In the genomic region with DNA sequence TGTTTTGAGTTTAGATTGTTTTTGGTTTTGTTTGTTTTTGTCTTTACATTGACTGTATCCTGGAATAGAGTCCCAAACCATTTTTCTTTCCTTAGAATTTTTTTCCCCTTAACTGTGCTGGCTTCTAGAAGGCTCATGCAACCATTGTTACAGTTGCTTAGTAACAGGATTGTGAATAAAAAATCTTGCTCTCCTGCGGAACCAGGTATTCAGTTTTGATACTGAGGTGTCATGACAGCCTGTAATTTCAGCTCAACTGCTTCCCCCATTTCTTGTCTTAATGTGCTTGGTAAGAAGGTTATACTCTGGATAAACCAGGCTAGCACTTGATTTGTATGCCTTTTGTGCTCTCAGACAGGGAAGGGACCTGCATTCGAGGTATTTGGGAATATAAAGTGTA, we compare ENCODE assay signal across 17 cellular contexts. TPM values are rescaled to one million over a fixed set of nuclear protein-coding genes. Genes with fewer than 3 reads are reported as not detected.
DNase-seq lines count a peak whose midpoint lies in the region; ATAC-seq and TF ChIP-seq lines count a peak whose summit lies in the region.
"Had no signal": no experiment of that assay in that cellular context is flagged by ENCODE, and none has a peak within 500 bp of the region (broad histone marks: within the 10 kb centered on the region; RNA-seq: fewer than 3 reads in every experiment).

No MANE protein-coding gene starts in this region.

- H2AFZ ChIP-seq in neural cell (ENCODE audit: low read depth, low read length), result peak overlapping the region; percentile 48

- H3K4me3 Mint-ChIP-seq in activated CD4-positive, alpha-beta T cell treated with anti-CD3 and anti-CD28 coated beads, Interleukin-2, amount 10 ng/mL, durations not matched to agents 24 days and 14 days, result peak overlapping the region; percentile 65
- no peak overlapping the region for H3K4me3 Mint-ChIP-seq in activated CD4-positive, alpha-beta T cell treated with anti-CD3 and anti-CD28 coated beads for 36 hours
- H3K4me3 Mint-ChIP-seq in central memory CD8-positive, alpha-beta T cell, result no peak overlapping the region

- H3K4me2 ChIP-seq in neural cell (ENCODE audit: low read length), result peak overlapping the region; percentile 94
- H3K4me2 ChIP-seq: SK-N-SH had no signal

- H3K9me3 Mint-ChIP-seq in activated CD4-positive, alpha-beta T cell treated with anti-CD3 and anti-CD28 coated beads, Interleukin-2, amount 10 ng/mL, durations not matched to agents 24 days and 14 days, result no peaks in the 10 kb centered on the region
- no peaks in the 10 kb centered on the region for H3K9me3 Mint-ChIP-seq in activated CD4-positive, alpha-beta T cell treated with anti-CD3 and anti-CD28 coated beads for 36 hours (ENCODE audit: low read depth)
- peaks cover 6% of the 10 kb centered on the region for H3K9me3 Mint-ChIP-seq in central memory CD8-positive, alpha-beta T cell

- H3K27ac Mint-ChIP-seq in activated CD4-positive, alpha-beta T cell treated with anti-CD3 and anti-CD28 coated beads, Interleukin-2, amount 10 ng/mL, durations not matched to agents 24 days and 14 days, result no peak overlapping the region
- H3K27ac Mint-ChIP-seq in activated CD4-positive, alpha-beta T cell treated with anti-CD3 and anti-CD28 coated beads for 36 hours, result no peak overlapping the region
- peak overlapping the region; percentile 63 for H3K27ac Mint-ChIP-seq in central memory CD8-positive, alpha-beta T cell (ENCODE audit: low read depth)

- H3K9me3 ChIP-seq in neural cell (ENCODE audit: low read length), result no peaks in the 10 kb centered on the region
- H3K9me3 ChIP-seq: Caco-2, left ventricle myocardium inferior, Peyer's patch, SK-N-SH had no signal

- no peaks in the 10 kb centered on the region for H3K27me3 Mint-ChIP-seq in activated CD4-positive, alpha-beta T cell treated with anti-CD3 and anti-CD28 coated beads, Interleukin-2, amount 10 ng/mL, durations not matched to agents 24 days and 14 days
- no peaks in the 10 kb centered on the region for H3K27me3 Mint-ChIP-seq in activated CD4-positive, alpha-beta T cell treated with anti-CD3 and anti-CD28 coated beads for 36 hours
- H3K27me3 Mint-ChIP-seq in central memory CD8-positive, alpha-beta T cell, result no peaks in the 10 kb centered on the region

- peaks cover 4% of the 10 kb centered on the region for H3F3A ChIP-seq in neural cell (ENCODE audit: insufficient read depth, low read length, poor library complexity, severe bottlenecking)

- H3K4me3 ChIP-seq in LNCaP clone FGC (ENCODE audit: low read depth, low read length) (peak overlapping the region; percentile 2; the same call in 1 of the 2 replicates), neural cell (ENCODE audit: low read length) (peak overlapping the region; percentile 55)
- H3K4me3 ChIP-seq: left ventricle myocardium inferior, Peyer's patch had no signal

- TF ChIP-seq CTCF in LNCaP clone FGC (IDR thresholded peaks at IDR 0.05; ENCODE audit: control insufficient read depth, extremely low read depth, insufficient read depth), result no peak
- TF ChIP-seq CTCF in neural cell (IDR thresholded peaks at IDR 0.05; ENCODE audit: poor library complexity, severe bottlenecking), result no peak

- intact Hi-C loops in activated CD4-positive, alpha-beta T cell treated with anti-CD3 and anti-CD28 coated beads, Interleukin-2, amount 10 ng/mL, durations not matched to agents 24 days and 14 days (cut with micrococcal nuclease), result no loop called here
- intact Hi-C loops in activated CD4-positive, alpha-beta T cell treated with anti-CD3 and anti-CD28 coated beads for 36 hours (cut with DNase I, micrococcal nuclease), result no loop called here

- peaks cover 16% of the 10 kb centered on the region for H3K4me1 Mint-ChIP-seq in activated CD4-positive, alpha-beta T cell treated with anti-CD3 and anti-CD28 coated beads, Interleukin-2, amount 10 ng/mL, durations not matched to agents 24 days and 14 days
- peaks cover 20% of the 10 kb centered on the region for H3K4me1 Mint-ChIP-seq in activated CD4-positive, alpha-beta T cell treated with anti-CD3 and anti-CD28 coated beads for 36 hours
- H3K4me1 Mint-ChIP-seq in central memory CD8-positive, alpha-beta T cell, result peaks cover 16% of the 10 kb centered on the region

- no peaks in the 10 kb centered on the region for H3K27me3 ChIP-seq in neural cell (ENCODE audit: insufficient read depth, low read depth, low read length)
- H3K27me3 ChIP-seq: Peyer's patch had no signal

- no peaks in the 10 kb centered on the region for H3K9me2 ChIP-seq in neural cell (ENCODE audit: insufficient read depth, low read length)
- H3K9me2 ChIP-seq: SK-N-SH had no signal

- TF ChIP-seq EP300 in neural cell (conservative IDR thresholded peaks at IDR 0.05; ENCODE audit: poor library complexity, severe bottlenecking), result peak; percentile 82

- peak overlapping the region; percentile 55 for H3K9ac ChIP-seq in neural cell (ENCODE audit: low read length)
- H3K9ac ChIP-seq: SK-N-SH had no signal

- peak overlapping the region; percentile 94 for H3K27ac ChIP-seq in neural cell (ENCODE audit: low read length)
- H3K27ac ChIP-seq: left ventricle myocardium inferior, Peyer's patch had no signal

- no peak for ATAC-seq in activated CD4-positive, alpha-beta T cell treated with anti-CD3 and anti-CD28 coated beads for 36 hours
- ATAC-seq in central memory CD8-positive, alpha-beta T cell (replicated peaks; ENCODE audit: extremely low read depth, poor library complexity, severe bottlenecking), result no peak

- DNase-seq in activated CD4-positive, alpha-beta T cell treated with anti-CD3 and anti-CD28 coated beads, Interleukin-2, amount 10 ng/mL, durations not matched to agents 24 days and 14 days, result no peak
- DNase-seq in activated CD4-positive, alpha-beta T cell treated with anti-CD3 and anti-CD28 coated beads for 36 hours, result no peak
- DNase-seq in LNCaP clone FGC (ENCODE audit: low read depth), result no peak
- no peak for DNase-seq in central memory CD8-positive, alpha-beta T cell (ENCODE audit: low spot score in 2 of 2)
- no peak for DNase-seq in stimulated activated CD4-positive, alpha-beta T cell treated with anti-CD3 and anti-CD28 coated beads, Interleukin-4, amount 100 ng/mL, for 1 hour
- DNase-seq in NCI-H1092 (lab: John Stamatoyannopoulos, UW), result no peak
- DNase-seq in NCI-H1930 (lab: John Stamatoyannopoulos, UW), result no peak
- DNase-seq: activated CD8-positive, alpha-beta memory T cell treated with anti-CD3 and anti-CD28 coated beads for 24 hours; Caco-2; cerebellar nuclear complex; foreskin fibroblast; left ventricle myocardium inferior; NCI-H2029; NCI-H774; Peyer's patch; SK-N-SH had no signal

- CTCF ChIA-PET in activated CD4-positive, alpha-beta T cell treated with anti-CD3 and anti-CD28 coated beads for 36 hours (lab: Charles Lee), result interaction anchor here (1.3 kb wide), 1 partner anchor 18 kb away, joined by 4 read pairs; no protein-coding TSS in a partner anchor

- H3K79me2 ChIP-seq in neural cell (replicated peaks; ENCODE audit: insufficient read depth, low read length), result no peaks in the 10 kb centered on the region

- POLR2A ChIA-PET in activated CD4-positive, alpha-beta T cell treated with anti-CD3 and anti-CD28 coated beads for 36 hours (lab: Charles Lee), result no interaction called here

- H3K36me3 Mint-ChIP-seq in activated CD4-positive, alpha-beta T cell treated with anti-CD3 and anti-CD28 coated beads, Interleukin-2, amount 10 ng/mL, durations not matched to agents 24 days and 14 days (ENCODE audit: low read depth), result peaks cover 31% of the 10 kb centered on the region
- peaks cover 17% of the 10 kb centered on the region for H3K36me3 Mint-ChIP-seq in activated CD4-positive, alpha-beta T cell treated with anti-CD3 and anti-CD28 coated beads for 36 hours (ENCODE audit: low read depth)
- peaks cover 3% of the 10 kb centered on the region for H3K36me3 Mint-ChIP-seq in central memory CD8-positive, alpha-beta T cell (ENCODE audit: insufficient read depth)

- no peaks in the 10 kb centered on the region for H3K36me3 ChIP-seq in neural cell (ENCODE audit: insufficient read depth, low read length)

- H4K20me1 ChIP-seq in neural cell (ENCODE audit: insufficient read depth), result no peaks in the 10 kb centered on the region

- TF ChIP-seq RAD21 in neural cell (conservative IDR thresholded peaks at IDR 0.05), result peak; percentile 45

TF ChIP-seq in neural cell, 6 proteins besides CTCF, POLR2A, EP300 and RAD21:
- TF ChIP-seq SMC3 (conservative IDR thresholded peaks at IDR 0.05; ENCODE audit: poor library complexity) (peak; percentile 48), POLR2AphosphoS5 (IDR thresholded peaks at IDR 0.05) (peak; percentile 78)
- TF ChIP-seq, protein P1, sequence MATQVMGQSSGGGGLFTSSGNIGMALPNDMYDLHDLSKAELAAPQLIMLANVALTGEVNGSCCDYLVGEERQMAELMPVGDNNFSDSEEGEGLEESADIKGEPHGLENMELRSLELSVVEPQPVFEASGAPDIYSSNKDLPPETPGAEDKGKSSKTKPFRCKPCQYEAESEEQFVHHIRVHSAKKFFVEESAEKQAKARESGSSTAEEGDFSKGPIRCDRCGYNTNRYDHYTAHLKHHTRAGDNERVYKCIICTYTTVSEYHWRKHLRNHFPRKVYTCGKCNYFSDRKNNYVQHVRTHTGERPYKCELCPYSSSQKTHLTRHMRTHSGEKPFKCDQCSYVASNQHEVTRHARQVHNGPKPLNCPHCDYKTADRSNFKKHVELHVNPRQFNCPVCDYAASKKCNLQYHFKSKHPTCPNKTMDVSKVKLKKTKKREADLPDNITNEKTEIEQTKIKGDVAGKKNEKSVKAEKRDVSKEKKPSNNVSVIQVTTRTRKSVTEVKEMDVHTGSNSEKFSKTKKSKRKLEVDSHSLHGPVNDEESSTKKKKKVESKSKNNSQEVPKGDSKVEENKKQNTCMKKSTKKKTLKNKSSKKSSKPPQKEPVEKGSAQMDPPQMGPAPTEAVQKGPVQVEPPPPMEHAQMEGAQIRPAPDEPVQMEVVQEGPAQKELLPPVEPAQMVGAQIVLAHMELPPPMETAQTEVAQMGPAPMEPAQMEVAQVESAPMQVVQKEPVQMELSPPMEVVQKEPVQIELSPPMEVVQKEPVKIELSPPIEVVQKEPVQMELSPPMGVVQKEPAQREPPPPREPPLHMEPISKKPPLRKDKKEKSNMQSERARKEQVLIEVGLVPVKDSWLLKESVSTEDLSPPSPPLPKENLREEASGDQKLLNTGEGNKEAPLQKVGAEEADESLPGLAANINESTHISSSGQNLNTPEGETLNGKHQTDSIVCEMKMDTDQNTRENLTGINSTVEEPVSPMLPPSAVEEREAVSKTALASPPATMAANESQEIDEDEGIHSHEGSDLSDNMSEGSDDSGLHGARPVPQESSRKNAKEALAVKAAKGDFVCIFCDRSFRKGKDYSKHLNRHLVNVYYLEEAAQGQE (IDR thresholded peaks at IDR 0.05; ENCODE audit: borderline replicate concordance), result no peak
TF ChIP-seq in neural cell: peak in this region for 2.

RNA-seq across cellular contexts. Expression of a gene that starts 42.1 kb away (rescaled TPM):
- total RNA-seq in activated CD4-positive, alpha-beta T cell treated with anti-CD3 and anti-CD28 coated beads, Interleukin-2, amount 10 ng/mL, durations not matched to agents 24 days and 14 days, result 32.0 and 36.4 TPM in 2 replicates
- 10 to 100 TPM; 32.5 to 34.3 TPM for total RNA-seq in activated CD4-positive, alpha-beta T cell treated with anti-CD3 and anti-CD28 coated beads for 36 hours
- polyA plus RNA-seq in neural cell, result 23.5 and 39.5 TPM in 2 replicates
- polyA minus RNA-seq in neural cell, result 108 and 165 TPM in 2 replicates
